19 cellular contexts compared by ENCODE assay signal in genomic region chr15:49848824-49849209, GRCh38.
DNase-seq lines count a peak whose midpoint lies in the region; ATAC-seq and TF ChIP-seq lines count a peak whose summit lies in the region.
"Had no signal": no experiment of that assay in that cellular context is flagged by ENCODE, and none has a peak within 500 bp of the region (broad histone marks: within the 10 kb centered on the region; RNA-seq: fewer than 3 reads in every experiment).

No MANE protein-coding gene starts in this region.

- H3K27ac ChIP-seq in brain microvascular endothelial cell (peak overlapping the region; percentile 87), hepatocyte (peak overlapping the region; percentile 17), thoracic aorta (peak overlapping the region; percentile 69 to 81), neuronal stem cell (replicated peaks; ENCODE audit: low read length) (no peak overlapping the region), prostate gland (no peak overlapping the region)
- H3K27ac ChIP-seq: KMS-11 had no signal

- no peaks in the 10 kb centered on the region for H3K9me2 ChIP-seq in hepatocyte (replicated peaks; ENCODE audit: insufficient read depth)

- H3K4me3 ChIP-seq in brain microvascular endothelial cell (ENCODE audit: low read depth, low read length) (no peak overlapping the region), hepatocyte (no peak overlapping the region), thoracic aorta (peak overlapping the region; percentile 10), neuronal stem cell (ENCODE audit: low read length in 2 of 2) (no peak overlapping the region), prostate gland (no peak overlapping the region)
- H3K4me3 ChIP-seq: GM12878, MG63 had no signal

- TF ChIP-seq CTCF in HFFc6 (IDR thresholded peaks at IDR 0.05) = no peak
- no peak for TF ChIP-seq CTCF in brain microvascular endothelial cell (IDR thresholded peaks at IDR 0.05; ENCODE audit: low read depth, low read length, missing control alignments)
- TF ChIP-seq CTCF in hepatocyte (IDR thresholded peaks at IDR 0.05; ENCODE audit: poor library complexity) = no peak
- TF ChIP-seq CTCF in thoracic aorta (IDR thresholded peaks at IDR 0.05) = no peak
- no peak for TF ChIP-seq CTCF in prostate gland (IDR thresholded peaks at IDR 0.05)

- H3K4me1 ChIP-seq in hepatocyte (ENCODE audit: insufficient read depth) (peaks cover 7% of the 10 kb centered on the region), thoracic aorta (ENCODE audit: control insufficient read depth in 1 of 2, low read depth in 2 of 2) (peaks cover 16 to 29% of the 10 kb centered on the region in 2 donors), neuronal stem cell (ENCODE audit: control insufficient read depth in 2 of 2, insufficient read depth in 1 of 2, low read depth in 1 of 2, low read length in 2 of 2) (no peaks in the 10 kb centered on the region), prostate gland (replicated peaks) (no peaks in the 10 kb centered on the region)

- H2BK15ac ChIP-seq in neuronal stem cell (ENCODE audit: low read length) = no peak overlapping the region

- no peak for ATAC-seq in thoracic aorta (ENCODE audit: insufficient number of reproducible peaks, low FRiP score, low read depth)
- ATAC-seq: GM12878 had no signal

- 91% methylated on average over 2 of the region's 2 CpGs for WGBS in hepatocyte (ENCODE audit: low lambda C conversion rate, missing lambda C conversion rate)
- WGBS in neuronal stem cell (ENCODE audit: extremely low coverage in 2 of 2, insufficient read length in 2 of 2, insufficient replicate concordance in 1 of 2), 2 donors = no CpG with 5 or more reads among the region's 2 CpGs
- WGBS in prostate gland = 66% methylated on average over 2 of the region's 2 CpGs

- H3K79me2 ChIP-seq in hepatocyte = no peaks in the 10 kb centered on the region

- no peak overlapping the region for H3K4me2 ChIP-seq in hepatocyte
- no peak overlapping the region for H3K4me2 ChIP-seq in neuronal stem cell (ENCODE audit: insufficient read depth, low read length, poor library complexity, severe bottlenecking)
- H3K4me2 ChIP-seq: KMS-11 had no signal

- intact Hi-C loops in prostate gland (cut with DNase I) = no loop called here

- no peak overlapping the region for H4K91ac ChIP-seq in neuronal stem cell (ENCODE audit: low read depth, low read length, poor library complexity)

- peaks cover 30% of the 10 kb centered on the region for H3K36me3 Mint-ChIP-seq in HFFc6 (ENCODE audit: low read depth)
- H3K36me3 Mint-ChIP-seq in activated naive CD8-positive, alpha-beta T cell treated with anti-CD3 and anti-CD28 coated beads for 36 hours = no peaks in the 10 kb centered on the region

- peaks cover 19% of the 10 kb centered on the region for H3K9me3 Mint-ChIP-seq in HFFc6
- H3K9me3 Mint-ChIP-seq in activated naive CD8-positive, alpha-beta T cell treated with anti-CD3 and anti-CD28 coated beads for 36 hours = peaks cover 7% of the 10 kb centered on the region
- H3K9me3 Mint-ChIP-seq: CD4-positive, alpha-beta T cell had no signal

- no peak overlapping the region for H2BK12ac ChIP-seq in neuronal stem cell (ENCODE audit: low read length)

- H2AK5ac ChIP-seq in neuronal stem cell (ENCODE audit: low read depth, low read length) = no peak overlapping the region

- H2AFZ ChIP-seq in hepatocyte = no peak overlapping the region
- H2AFZ ChIP-seq in neuronal stem cell (ENCODE audit: low read length) = no peak overlapping the region

- H3K27me3 Mint-ChIP-seq in HFFc6 (ENCODE audit: insufficient read depth) = peaks cover 2% of the 10 kb centered on the region
- peaks cover 4% of the 10 kb centered on the region for H3K27me3 Mint-ChIP-seq in activated naive CD8-positive, alpha-beta T cell treated with anti-CD3 and anti-CD28 coated beads for 36 hours
- H3K27me3 Mint-ChIP-seq: B cell; CD4-positive, alpha-beta T cell had no signal

- no peak overlapping the region for H2BK5ac ChIP-seq in neuronal stem cell (ENCODE audit: low read length)

- H3K4ac ChIP-seq in neuronal stem cell (ENCODE audit: low read length) = no peak overlapping the region

- H3K36me3 ChIP-seq in brain microvascular endothelial cell (replicated peaks) = no peaks in the 10 kb centered on the region
- H3K36me3 ChIP-seq in hepatocyte (replicated peaks; ENCODE audit: insufficient read depth, low read depth) = no peaks in the 10 kb centered on the region
- H3K36me3 ChIP-seq in thoracic aorta = no peaks in the 10 kb centered on the region
- no peaks in the 10 kb centered on the region for H3K36me3 ChIP-seq in neuronal stem cell (replicated peaks in 1 of 2; ENCODE audit: control insufficient read depth in 2 of 2, insufficient read depth in 2 of 2, low read length in 2 of 2)
- H3K36me3 ChIP-seq in prostate gland = no peaks in the 10 kb centered on the region
- H3K36me3 ChIP-seq: MG63 had no signal

- H3K9me3 ChIP-seq in hepatocyte (ENCODE audit: low read depth) (peaks cover 5% of the 10 kb centered on the region), thoracic aorta (no peaks in the 10 kb centered on the region), neuronal stem cell (replicated peaks in 1 of 2; ENCODE audit: control insufficient read depth in 2 of 2, insufficient read depth in 1 of 2, low read depth in 1 of 2, low read length in 2 of 2) (no peaks in the 10 kb centered on the region), prostate gland (no peaks in the 10 kb centered on the region)

- in situ Hi-C loops in brain microvascular endothelial cell (cut with HindIII; ENCODE audit: low pct_ligation_motif_present, low sequenced_read_pairs) = no loop called here

- TF ChIP-seq POLR2A in prostate gland (IDR thresholded peaks at IDR 0.05) = no peak

- no peaks in the 10 kb centered on the region for H4K20me1 ChIP-seq in hepatocyte (ENCODE audit: insufficient read depth, poor library complexity, severe bottlenecking)

- peaks cover 70% of the 10 kb centered on the region for H3K4me1 Mint-ChIP-seq in HFFc6 (ENCODE audit: low read depth)
- no peaks in the 10 kb centered on the region for H3K4me1 Mint-ChIP-seq in activated naive CD8-positive, alpha-beta T cell treated with anti-CD3 and anti-CD28 coated beads for 36 hours
- H3K4me1 Mint-ChIP-seq: B cell had no signal

- no peak overlapping the region for H2BK120ac ChIP-seq in neuronal stem cell (ENCODE audit: low read depth, low read length)

- H3K4me3 Mint-ChIP-seq in HFFc6 = peak overlapping the region; percentile 66
- no peak overlapping the region for H3K4me3 Mint-ChIP-seq in activated naive CD8-positive, alpha-beta T cell treated with anti-CD3 and anti-CD28 coated beads for 36 hours
- H3K4me3 Mint-ChIP-seq: B cell; CD4-positive, alpha-beta T cell had no signal

- no peak overlapping the region for H3K14ac ChIP-seq in neuronal stem cell (ENCODE audit: low read length)

- no peak for DNase-seq in HFFc6
- no peak for DNase-seq in brain microvascular endothelial cell
- DNase-seq in hepatocyte (ENCODE audit: low spot score) = no peak
- DNase-seq in thoracic aorta (ENCODE audit: low spot score) = no peak
- no peak for DNase-seq in neuronal stem cell (ENCODE audit: low spot score)
- DNase-seq in prostate gland (ENCODE audit: low spot score) = no peak
- DNase-seq in activated naive CD8-positive, alpha-beta T cell treated with anti-CD3 and anti-CD28 coated beads for 36 hours = no peak
- DNase-seq: ACHN; Calu3; CD4-positive, alpha-beta T cell; DMS79; NCI-H1105; NCI-H1694 treated with DMSO at 0.1 percent for 48 hours; NCI-H748 treated with DMSO at 0.1 percent for 48 hours; Right ventricle myocardium superior had no signal

- no peaks in the 10 kb centered on the region for H3K79me1 ChIP-seq in neuronal stem cell (ENCODE audit: low read depth, low read length)

- H3K18ac ChIP-seq in neuronal stem cell (ENCODE audit: low read length) = no peak overlapping the region

- no peak overlapping the region for H3K9ac ChIP-seq in neuronal stem cell (ENCODE audit: low read depth, low read length, poor library complexity)
- H3K9ac ChIP-seq: KMS-11 had no signal

- H3K27me3 ChIP-seq in brain microvascular endothelial cell (replicated peaks) (no peaks in the 10 kb centered on the region), hepatocyte (no peaks in the 10 kb centered on the region), thoracic aorta (replicated peaks; ENCODE audit: insufficient read depth) (no peaks in the 10 kb centered on the region), neuronal stem cell (ENCODE audit: control insufficient read depth in 3 of 3, insufficient read depth in 3 of 3, low read depth in 1 of 3, low read length in 3 of 3) (no peaks in the 10 kb centered on the region), prostate gland (replicated peaks; ENCODE audit: insufficient read depth) (no peaks in the 10 kb centered on the region)
- H3K27me3 ChIP-seq: MG63 had no signal

- no peak overlapping the region for H3K23ac ChIP-seq in neuronal stem cell (ENCODE audit: low read depth, low read length, poor library complexity)

- peak overlapping the region; percentile 85 for H3K27ac Mint-ChIP-seq in HFFc6
- H3K27ac Mint-ChIP-seq in activated naive CD8-positive, alpha-beta T cell treated with anti-CD3 and anti-CD28 coated beads for 36 hours = no peak overlapping the region
- H3K27ac Mint-ChIP-seq: B cell; CD4-positive, alpha-beta T cell had no signal

- no peak overlapping the region for H4K8ac ChIP-seq in neuronal stem cell (ENCODE audit: low read depth, low read length)

Comparison
In these comparisons a context has a peak if more than half of its experiments do, and no peak if none do; other contexts are left out.
1. H3K27ac ChIP-seq: peak in brain microvascular endothelial cell (single experiment), hepatocyte (single experiment) and thoracic aorta (2 of 2); none in neuronal stem cell (single experiment) and prostate gland (0 of 2).